ENCODE assay signal across 24 cellular contexts in the genomic region with DNA sequence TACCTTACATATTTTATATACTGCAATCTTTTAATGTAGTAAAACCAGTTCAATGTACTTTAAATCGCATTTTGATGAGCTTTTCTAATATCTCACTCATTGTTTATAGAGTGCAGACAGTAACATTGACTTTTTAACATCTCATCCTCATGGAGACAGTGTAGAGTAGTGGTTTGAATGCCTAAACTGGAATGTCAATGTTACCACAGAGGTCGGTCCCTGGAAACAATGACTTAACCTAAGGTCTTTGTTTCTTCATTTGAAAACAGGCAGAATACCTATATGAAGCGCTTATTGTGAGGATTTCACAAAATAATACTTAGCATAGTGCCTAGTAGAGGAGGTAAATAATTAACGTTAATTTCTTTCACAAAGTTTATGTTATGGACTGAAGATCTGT. TPM values are rescaled to one million over a fixed set of nuclear protein-coding genes. Genes with fewer than 3 reads are reported as not detected.
DNase-seq lines count a peak whose midpoint lies in the region; ATAC-seq and TF ChIP-seq lines count a peak whose summit lies in the region.
"Had no signal": no experiment of that assay in that cellular context is flagged by ENCODE, and none has a peak within 500 bp of the region (broad histone marks: within the 10 kb centered on the region; RNA-seq: fewer than 3 reads in every experiment).

No MANE protein-coding gene starts in this region.

- H3K27me3 Mint-ChIP-seq in stimulated activated naive CD8-positive, alpha-beta T cell treated with anti-CD3 and anti-CD28 coated beads, Interleukin-15, amount 100 ng/mL, for 72 hours: no peaks in the 10 kb centered on the region
- no peaks in the 10 kb centered on the region for H3K27me3 Mint-ChIP-seq in type B pancreatic cell
- H3K27me3 Mint-ChIP-seq: activated CD4-positive, alpha-beta memory T cell treated with anti-CD3 and anti-CD28 coated beads for 36 hours; IgD-negative memory B cell; stimulated activated memory B cell treated with anti-CD40 and anti-IgM and Interleukin-4, amounts not matched to agents 10 μg/mL and 1 μg/mL and 100 μg/mL, for 72 hours had no signal

- H3K27ac Mint-ChIP-seq in stimulated activated naive CD8-positive, alpha-beta T cell treated with anti-CD3 and anti-CD28 coated beads, Interleukin-15, amount 100 ng/mL, for 72 hours: no peak overlapping the region
- H3K27ac Mint-ChIP-seq in type B pancreatic cell: peak overlapping the region; percentile 52
- H3K27ac Mint-ChIP-seq: activated CD4-positive, alpha-beta memory T cell treated with anti-CD3 and anti-CD28 coated beads for 36 hours; IgD-negative memory B cell; stimulated activated memory B cell treated with anti-CD40 and anti-IgM and Interleukin-4, amounts not matched to agents 10 μg/mL and 1 μg/mL and 100 μg/mL, for 72 hours had no signal

- H3K4me1 ChIP-seq in mesenchymal stem cell (ENCODE audit: control insufficient read depth, insufficient read depth, low read depth, low read length): peaks cover 5% of the 10 kb centered on the region
- peaks cover 7% of the 10 kb centered on the region; the same call in 1 of the 2 replicates for H3K4me1 ChIP-seq in BE2C

- H3K9me3 ChIP-seq in mesenchymal stem cell (ENCODE audit: control insufficient read depth, low read length): no peaks in the 10 kb centered on the region
- H3K9me3 ChIP-seq in BE2C: no peaks in the 10 kb centered on the region
- H3K9me3 ChIP-seq: BLaER1, spleen, thyroid gland had no signal

- no peak overlapping the region for H2BK15ac ChIP-seq in mesenchymal stem cell (ENCODE audit: low read depth, poor library complexity, severe bottlenecking)

- no peak overlapping the region for H3K18ac ChIP-seq in mesenchymal stem cell (ENCODE audit: low read depth in 1 of 2, low read length in 2 of 2)

- no peak overlapping the region for H2AFZ ChIP-seq in mesenchymal stem cell (ENCODE audit: low read depth, low read length)

- no peak overlapping the region for H2BK120ac ChIP-seq in mesenchymal stem cell (ENCODE audit: low read depth, low read length)

- H3K27ac ChIP-seq in caudate nucleus (ENCODE audit: low read depth, low read length) (peak overlapping the region; percentile 94), mesenchymal stem cell (ENCODE audit: low read length, poor library complexity, severe bottlenecking) (no peak overlapping the region)
- H3K27ac ChIP-seq: BLaER1, thyroid gland had no signal

- no peaks in the 10 kb centered on the region for H3K27me3 ChIP-seq in mesenchymal stem cell (ENCODE audit: control insufficient read depth in 1 of 2, insufficient read depth in 1 of 2, low read length in 2 of 2)
- H3K27me3 ChIP-seq in BE2C: no peaks in the 10 kb centered on the region
- H3K27me3 ChIP-seq: BLaER1, spleen, thyroid gland had no signal

- no peak for TF ChIP-seq CTCF in type B pancreatic cell (conservative IDR thresholded peaks at IDR 0.05)
- no peak for TF ChIP-seq CTCF in BE2C (IDR thresholded peaks at IDR 0.05; ENCODE audit: low read depth, low read length)

- no peak overlapping the region for H2BK5ac ChIP-seq in mesenchymal stem cell (ENCODE audit: low read depth, low read length, poor library complexity, severe bottlenecking)

- no peak overlapping the region for H3K9ac ChIP-seq in mesenchymal stem cell (ENCODE audit: low read length)
- H3K9ac ChIP-seq: BLaER1 had no signal

- H3K23ac ChIP-seq in mesenchymal stem cell (ENCODE audit: low read length in 2 of 2): no peak overlapping the region

- no peaks in the 10 kb centered on the region for H3K36me3 Mint-ChIP-seq in type B pancreatic cell
- H3K36me3 Mint-ChIP-seq: stimulated activated memory B cell treated with anti-CD40 and anti-IgM and Interleukin-4, amounts not matched to agents 10 μg/mL and 1 μg/mL and 100 μg/mL, for 72 hours had no signal

- no peak overlapping the region for H3K4ac ChIP-seq in mesenchymal stem cell (ENCODE audit: low read depth in 1 of 2, low read length in 2 of 2)

- no peak for DNase-seq in stimulated activated naive CD8-positive, alpha-beta T cell treated with anti-CD3 and anti-CD28 coated beads, Interleukin-15, Interleukin-2, amounts not matched to agents 100 U/mL and 50 U/mL, for 24 hours
- DNase-seq in stimulated activated naive CD8-positive, alpha-beta T cell treated with anti-CD3 and anti-CD28 coated beads, Interleukin-15, amount 100 ng/mL, for 72 hours: no peak
- DNase-seq in caudate nucleus (lab: John Stamatoyannopoulos, UW): no peak
- DNase-seq in mesenchymal stem cell: peak; percentile 45
- no peak for DNase-seq in type B pancreatic cell (ENCODE audit: extremely low spot score, unreplicated experiment)
- no peak for DNase-seq in BE2C
- DNase-seq in AG08396 (ENCODE audit: low spot score): no peak
- DNase-seq: activated CD4-positive, alpha-beta memory T cell treated with anti-CD3 and anti-CD28 coated beads for 36 hours; activated CD4-positive, CD25-positive, alpha-beta regulatory T cell; activated effector memory CD4-positive, alpha-beta T cell treated with anti-CD3 and anti-CD28 coated beads, Interleukin-2, amount 50 U/mL, for 16 hours; effector memory CD4-positive, alpha-beta T cell; islet precursor cell; NCI-H1105 treated with DMSO at 0.1 percent for 48 hours; NCI-H2081 treated with DMSO at 0.1 percent for 48 hours; NCI-H446; spleen; stimulated activated CD4-positive, alpha-beta T cell treated with anti-CD3 and anti-CD28 coated beads, Interleukin-2, amount 100 ng/mL, for 48 hours; thyroid gland had no signal

- no peak overlapping the region for H4K91ac ChIP-seq in mesenchymal stem cell (ENCODE audit: low read length)

- WGBS in mesenchymal stem cell: 80% methylated on average over 2 of the region's 4 CpGs

- ATAC-seq in stimulated activated naive CD8-positive, alpha-beta T cell treated with anti-CD3 and anti-CD28 coated beads, Interleukin-15, Interleukin-2, amounts not matched to agents 100 U/mL and 50 U/mL, for 24 hours: peak; percentile 15
- ATAC-seq in stimulated activated naive CD8-positive, alpha-beta T cell treated with anti-CD3 and anti-CD28 coated beads, Interleukin-15, amount 100 ng/mL, for 72 hours: no peak
- ATAC-seq in GM21447 (IDR thresholded peaks at IDR 0.05; ENCODE audit: unreplicated experiment): no peak
- ATAC-seq: esophagus mucosa; stimulated activated memory B cell treated with anti-CD40 and anti-IgM and Interleukin-4, amounts not matched to agents 10 μg/mL and 1 μg/mL and 100 μg/mL, for 72 hours had no signal

- no peak overlapping the region for H4K8ac ChIP-seq in mesenchymal stem cell (ENCODE audit: low read length)

- no peak overlapping the region for H3K4me2 ChIP-seq in mesenchymal stem cell (ENCODE audit: low read length, poor library complexity, severe bottlenecking)
- H3K4me2 ChIP-seq: BLaER1 had no signal

- H3K4me3 Mint-ChIP-seq in stimulated activated naive CD8-positive, alpha-beta T cell treated with anti-CD3 and anti-CD28 coated beads, Interleukin-15, amount 100 ng/mL, for 72 hours: no peak overlapping the region
- H3K4me3 Mint-ChIP-seq in type B pancreatic cell: peak overlapping the region; percentile 12
- H3K4me3 Mint-ChIP-seq: activated CD4-positive, alpha-beta memory T cell treated with anti-CD3 and anti-CD28 coated beads for 36 hours; stimulated activated memory B cell treated with anti-CD40 and anti-IgM and Interleukin-4, amounts not matched to agents 10 μg/mL and 1 μg/mL and 100 μg/mL, for 72 hours had no signal

- H2AK5ac ChIP-seq in mesenchymal stem cell (ENCODE audit: low read length, severe bottlenecking): no peak overlapping the region

- H3K4me3 ChIP-seq in mesenchymal stem cell (ENCODE audit: insufficient read depth in 1 of 2, low read depth in 1 of 2, low read length in 2 of 2): no peak overlapping the region
- H3K4me3 ChIP-seq in BE2C (ENCODE audit: low read depth, low read length): no peak overlapping the region
- H3K4me3 ChIP-seq: BLaER1, lung, spleen, thyroid gland had no signal

- H3K36me3 ChIP-seq in mesenchymal stem cell (ENCODE audit: control insufficient read depth in 1 of 2, insufficient read depth in 2 of 2, low read depth in 1 of 2, low read length in 2 of 2) (peaks cover 0 to 8% of the 10 kb centered on the region in 2 experiments), BE2C (peaks cover 4% of the 10 kb centered on the region; the same call in 1 of the 2 replicates)
- H3K36me3 ChIP-seq: thyroid gland had no signal

- H3K14ac ChIP-seq in mesenchymal stem cell (ENCODE audit: low read length in 2 of 2): no peak overlapping the region

- no peak overlapping the region for H2BK12ac ChIP-seq in mesenchymal stem cell (ENCODE audit: low read length in 2 of 2)

- H3K4me1 Mint-ChIP-seq in stimulated activated naive CD8-positive, alpha-beta T cell treated with anti-CD3 and anti-CD28 coated beads, Interleukin-15, amount 100 ng/mL, for 72 hours: peaks cover 47% of the 10 kb centered on the region
- peaks cover 25% of the 10 kb centered on the region for H3K4me1 Mint-ChIP-seq in type B pancreatic cell (ENCODE audit: unreplicated experiment)

- no peaks in the 10 kb centered on the region for H3K9me3 Mint-ChIP-seq in stimulated activated naive CD8-positive, alpha-beta T cell treated with anti-CD3 and anti-CD28 coated beads, Interleukin-15, amount 100 ng/mL, for 72 hours
- H3K9me3 Mint-ChIP-seq in type B pancreatic cell: no peaks in the 10 kb centered on the region
- H3K9me3 Mint-ChIP-seq: activated CD4-positive, alpha-beta memory T cell treated with anti-CD3 and anti-CD28 coated beads for 36 hours; IgD-negative memory B cell; stimulated activated memory B cell treated with anti-CD40 and anti-IgM and Interleukin-4, amounts not matched to agents 10 μg/mL and 1 μg/mL and 100 μg/mL, for 72 hours had no signal

- no peaks in the 10 kb centered on the region for H3K79me1 ChIP-seq in mesenchymal stem cell (replicated peaks; ENCODE audit: low read length, poor library complexity, severe bottlenecking)

RNA-seq across cellular contexts. Expression of gene CDK17, which starts 5.0 kb away (rescaled TPM):
- 16.3 TPM for polyA plus RNA-seq in mesenchymal stem cell (2013, experiment 1 of 2)
- polyA plus RNA-seq in mesenchymal stem cell (2013, experiment 2 of 2): 16.3 TPM
- 16.8 and 25.2 TPM in 2 replicates for total RNA-seq in type B pancreatic cell (ENCODE audit: low replicate concordance)
- 9.8 TPM for polyA plus RNA-seq in BE2C (2012; ENCODE audit: insufficient read depth, insufficient read length, low read depth)
